9 cellular contexts compared by ENCODE assay signal in genomic region chr12:57889541-57889989, GRCh38. TPM values are rescaled to one million over a fixed set of nuclear protein-coding genes. Genes with fewer than 3 reads are reported as not detected.
DNase-seq lines count a peak whose midpoint lies in the region; ATAC-seq, FAIRE-seq and TF ChIP-seq lines count a peak whose summit lies in the region.
"Had no signal": no experiment of that assay in that cellular context is flagged by ENCODE, and none has a peak within 500 bp of the region (broad histone marks: within the 10 kb centered on the region; RNA-seq: fewer than 3 reads in every experiment).

No MANE protein-coding gene starts in this region.

- intact Hi-C loops in cardiac septum (cut with DNase I): loop anchor here (2.0 kb wide), 1 partner anchor 43 kb away; the partner anchor contains the start of gene CTDSP2
- intact Hi-C loops in gastrocnemius medialis (cut with DNase I; ENCODE audit: low total_unique reads): no loop called here

- peak overlapping the region in 2 of 4 donors; percentile 10 to 18 for H3K4me3 ChIP-seq in gastrocnemius medialis
- H3K4me3 ChIP-seq: GM12878 had no signal

- peak; percentile 62 for ATAC-seq in gastrocnemius medialis

- peak; percentile 10 for DNase-seq in ELF-1 (ENCODE audit: low read depth, low spot score)
- DNase-seq in cardiac septum (ENCODE audit: low spot score): peak; percentile 85
- DNase-seq in gastrocnemius medialis: peak; percentile 54 to 71
- DNase-seq in putamen (ENCODE audit: low spot score): no peak
- no peak for DNase-seq in central memory CD4-positive, alpha-beta T cell
- no peak for DNase-seq in stimulated activated CD4-positive, alpha-beta T cell treated with anti-CD3 and anti-CD28 coated beads, Interleukin-4, amount 100 ng/mL, for 24 hours
- no peak for DNase-seq in D721Med (ENCODE audit: insufficient read length, low spot score)

- H3K27ac ChIP-seq in adipose tissue (ENCODE audit: low read depth, low read length) (peak overlapping the region; percentile 55), gastrocnemius medialis (peak overlapping the region; percentile 78 to 93 (median 83))

- FAIRE-seq in D721Med (lab: Jason Lieb, UNC): no peak
- FAIRE-seq: GM12878 had no signal

- TF ChIP-seq CTCF in gastrocnemius medialis (IDR thresholded peaks at IDR 0.05 in 4 of 5, conservative IDR thresholded peaks at IDR 0.05 in 1 of 5) (no peak), D721Med (IDR thresholded peaks at IDR 0.05; ENCODE audit: insufficient read depth, missing control alignments) (no peak)

- peak; percentile 23 to 61 for TF ChIP-seq POLR2A in gastrocnemius medialis (IDR thresholded peaks at IDR 0.05)

- H3K27me3 ChIP-seq in gastrocnemius medialis: no peaks in the 10 kb centered on the region

- H3K9me3 ChIP-seq in gastrocnemius medialis: no peaks in the 10 kb centered on the region

- peaks cover 55 to 64% of the 10 kb centered on the region in 2 donors for H3K4me1 ChIP-seq in gastrocnemius medialis

- H3K36me3 ChIP-seq in gastrocnemius medialis: no peaks in the 10 kb centered on the region

- in situ Hi-C loops in gastrocnemius medialis (cut with MboI; ENCODE audit: low sequenced_read_pairs in 4 of 4): no loop called here

- WGBS in adipose tissue, 3 donors: 41 to 69% (median 49%) methylated on average over 10 of the region's 10 CpGs

RNA-seq across cellular contexts. Expression of gene CTDSP2, which starts 43.0 kb away (rescaled TPM):
- 100 to 1,000 TPM in 1 of 3 donors, 10 to 100 TPM in 2; 76.0 to 106 (median 96.4) TPM for polyA plus RNA-seq in adipose tissue
- 89.2 TPM for total RNA-seq in cardiac septum
- total RNA-seq in gastrocnemius medialis: 100 to 1,000 TPM in 1 of 4 donors, 10 to 100 TPM in 3; 66.0 to 116 (median 83.4) TPM

RNA-seq across cellular contexts. Expression of gene ATP23, which starts 51.8 kb away (rescaled TPM):
- polyA plus RNA-seq in adipose tissue: 10 to 100 TPM in 1 of 3 donors, 1 to 10 TPM in 2; 4.3 to 11.0 (median 7.6) TPM
- 6.2 TPM for total RNA-seq in cardiac septum
- total RNA-seq in gastrocnemius medialis: 10 to 100 TPM in 2 of 4 donors, 1 to 10 TPM in 2; 7.1 to 26.4 (median 10.7) TPM

Comparison
In these comparisons a context has a peak if more than half of its experiments do, and no peak if none do; other contexts are left out.
1. DNase-seq: peak in ELF-1 (single experiment), cardiac septum (single experiment) and gastrocnemius medialis (2 of 2); none in putamen (single experiment), central memory CD4-positive, alpha-beta T cell (single experiment), stimulated activated CD4-positive, alpha-beta T cell treated with anti-CD3 and anti-CD28 coated beads, Interleukin-4, amount 100 ng/mL, for 24 hours (single experiment) and D721Med (single experiment).